ENCODE assay signal across 27 cellular contexts in the genomic region with DNA sequence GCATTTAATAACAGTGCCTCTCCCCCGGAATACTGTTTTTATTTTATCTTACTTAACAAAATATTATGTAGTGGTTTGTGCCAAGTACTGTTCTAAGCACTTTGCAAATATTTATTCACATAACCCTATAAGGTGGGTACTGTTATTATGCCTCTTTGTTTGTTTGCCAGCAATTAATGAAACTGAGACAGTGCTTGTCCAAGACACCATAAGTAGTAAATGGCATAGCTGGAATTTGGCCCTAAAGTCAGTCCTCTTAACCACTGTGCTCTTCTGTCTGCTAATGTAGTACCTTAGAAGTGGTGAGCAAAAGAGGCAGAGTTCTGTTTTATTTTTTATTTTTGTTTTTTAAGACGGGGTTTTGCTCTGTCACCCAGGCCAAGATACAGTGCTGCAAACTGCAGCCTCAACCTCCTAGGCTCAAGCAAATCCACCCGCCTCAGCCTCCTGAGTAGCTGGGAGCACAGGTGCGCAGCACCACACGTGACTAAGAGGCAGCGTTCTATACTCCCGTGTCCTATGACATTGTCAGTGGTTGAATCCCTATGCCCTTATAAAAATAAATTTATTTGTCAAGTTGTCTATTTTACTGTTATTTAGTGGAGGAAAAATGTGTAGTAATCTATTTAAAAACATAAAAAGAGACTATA.
DNase-seq lines count a peak whose midpoint lies in the region; ATAC-seq and TF ChIP-seq lines count a peak whose summit lies in the region.
"Had no signal": no experiment of that assay in that cellular context is flagged by ENCODE, and none has a peak within 500 bp of the region (broad histone marks: within the 10 kb centered on the region; RNA-seq: fewer than 3 reads in every experiment).

No MANE protein-coding gene starts in this region.

- H3K9me3 ChIP-seq in SK-N-SH = no peaks in the 10 kb centered on the region
- no peaks in the 10 kb centered on the region for H3K9me3 ChIP-seq in RWPE2 (ENCODE audit: severe bottlenecking)
- H3K9me3 ChIP-seq: BE2C, right atrium auricular region, testis had no signal

- TF ChIP-seq CTCF in SK-N-SH (IDR thresholded peaks at IDR 0.05) (no peak), RWPE2 (IDR thresholded peaks at IDR 0.05; ENCODE audit: poor library complexity, severe bottlenecking) (no peak)

- no peak for TF ChIP-seq EP300 in SK-N-SH (IDR thresholded peaks at IDR 0.05; ENCODE audit: borderline replicate concordance in 1 of 2, low read depth in 1 of 2, low read length in 1 of 2)

- no peak for TF ChIP-seq RAD21 in SK-N-SH (IDR thresholded peaks at IDR 0.05; ENCODE audit: low read length)

- H3F3A ChIP-seq in SK-N-SH (replicated peaks; ENCODE audit: insufficient read depth) = peaks cover 9% of the 10 kb centered on the region

- ATAC-seq in SK-N-SH treated with all-trans-retinoic acid at 6 μM for 48 hours = peak; percentile 23
- no peak; the same call in 1 of the 3 replicates for ATAC-seq in RWPE2 (ENCODE audit: low read depth)
- ATAC-seq in GM21528 (IDR thresholded peaks at IDR 0.05; ENCODE audit: low FRiP score, unreplicated experiment) = no peak
- ATAC-seq: CD8-positive, alpha-beta T cell; HCT116; left ventricle myocardium superior; Right ventricle myocardium inferior; stimulated activated naive CD8-positive, alpha-beta T cell treated with anti-CD3 and anti-CD28 coated beads, Interleukin-15, Interleukin-2, amounts not matched to agents 100 U/mL and 50 U/mL, for 24 hours had no signal

- H3K9me2 ChIP-seq in SK-N-SH = no peaks in the 10 kb centered on the region

- H3K4me1 ChIP-seq in SK-N-SH (ENCODE audit: control insufficient read depth in 1 of 2, insufficient read depth in 2 of 2, low read depth in 1 of 2, low read length in 1 of 2) (no peaks in the 10 kb centered on the region; a peak in 1 of 4 replicates), RWPE2 (ENCODE audit: insufficient read depth, poor library complexity, severe bottlenecking) (peaks cover 25% of the 10 kb centered on the region)
- H3K4me1 ChIP-seq: BE2C, testis had no signal

- H3K4me3 ChIP-seq in SK-N-SH (ENCODE audit: low read depth in 2 of 2, low read length in 1 of 2) (no peak overlapping the region), RWPE2 (ENCODE audit: severe bottlenecking) (no peak overlapping the region)
- H3K4me3 ChIP-seq: right atrium auricular region, testis had no signal

- no peak overlapping the region for H3K9ac ChIP-seq in SK-N-SH

- H3K27ac ChIP-seq in SK-N-SH (ENCODE audit: low read depth in 2 of 2, low read length in 1 of 2) (no peak overlapping the region), RWPE2 (ENCODE audit: poor library complexity, severe bottlenecking) (peak overlapping the region; percentile 63)
- H3K27ac ChIP-seq: right atrium auricular region, testis had no signal

- H3K79me2 ChIP-seq in SK-N-SH (ENCODE audit: insufficient read depth) = peaks cover 34% of the 10 kb centered on the region

- no peaks in the 10 kb centered on the region for H4K20me1 ChIP-seq in SK-N-SH (ENCODE audit: insufficient read depth)

- CTCF ChIA-PET in SK-N-SH (lab: Yijun Ruan, JAX) = interaction anchor here (0.6 to 1.2 kb wide), 2 partner anchors 19 to 31 kb away, joined by 3 to 4 read pairs; no protein-coding TSS in a partner anchor

- DNase-seq in SK-N-SH = no peak
- peak; percentile 9 for DNase-seq in NCI-H146 treated with DMSO at 0.1 percent for 48 hours (lab: John Stamatoyannopoulos, UW; ENCODE audit: unreplicated experiment)
- no peak for DNase-seq in RWPE2 (ENCODE audit: low spot score)
- no peak for DNase-seq in NOMO-1 treated with DMSO at 0.1 percent for 48 hours (lab: John Stamatoyannopoulos, UW; ENCODE audit: unreplicated experiment)
- DNase-seq in kidney glomerular epithelial cell (lab: John Stamatoyannopoulos, UW) = no peak
- DNase-seq: activated CD4-positive, alpha-beta memory T cell treated with anti-CD3 and anti-CD28 coated beads, Interleukin-2, amount 10 ng/mL, durations not matched to agents 7 days and 5 days; activated CD8-positive, alpha-beta memory T cell treated with anti-CD3 and anti-CD28 coated beads, Interleukin-2, amount 50 U/mL, for 48 hours; activated naive CD4-positive, alpha-beta T cell treated with Interleukin-2 at 50 U/mL for 16 hours; BE2C; caudate nucleus; CD8-positive, alpha-beta T cell; cortex of kidney; effector memory CD4-positive, alpha-beta T cell; erythroblast; glutamatergic neuron; left ventricle myocardium superior; mesendoderm; NCI-H1048; NCI-H82; small intestine; stimulated activated naive CD8-positive, alpha-beta T cell treated with anti-CD3 and anti-CD28 coated beads, Interleukin-15, Interleukin-2, amounts not matched to agents 100 U/mL and 50 U/mL, for 24 hours; testis had no signal

- H2AFZ ChIP-seq in SK-N-SH (ENCODE audit: low read depth) = no peak overlapping the region

- 92% methylated on average over 7 of the region's 7 CpGs for WGBS in SK-N-SH (ENCODE audit: low lambda C conversion rate)

- H3K36me3 ChIP-seq in SK-N-SH (replicated peaks in 1 of 2; ENCODE audit: control insufficient read depth in 1 of 2, insufficient read depth in 2 of 2, low read length in 1 of 2) (no peaks in the 10 kb centered on the region), RWPE2 (ENCODE audit: low read depth) (no peaks in the 10 kb centered on the region)
- H3K36me3 ChIP-seq: BE2C, right atrium auricular region had no signal

- no peaks in the 10 kb centered on the region for H3K27me3 ChIP-seq in SK-N-SH (ENCODE audit: insufficient read depth)
- H3K27me3 ChIP-seq in RWPE2 (ENCODE audit: insufficient read depth, poor library complexity, severe bottlenecking) = no peaks in the 10 kb centered on the region
- H3K27me3 ChIP-seq: BE2C, right atrium auricular region, testis had no signal

- H3K4me2 ChIP-seq in SK-N-SH = no peak overlapping the region

- POLR2A ChIA-PET in SK-N-SH (lab: Yijun Ruan, JAX) = no interaction called here

TF ChIP-seq in SK-N-SH treated with all-trans-retinoic acid at 6 μM for 48 hours, 23 proteins besides CTCF, POLR2A, EP300 and RAD21 (continues in another document):
- TF ChIP-seq ARNTL (CRISPR knock-in tag; IDR thresholded peaks at IDR 0.05; ENCODE audit: borderline replicate concordance, low read depth) (no peak), PPARA (CRISPR knock-in tag; IDR thresholded peaks at IDR 0.05; ENCODE audit: borderline replicate concordance) (no peak), TOX (CRISPR knock-in tag; IDR thresholded peaks at IDR 0.05; ENCODE audit: borderline replicate concordance) (no peak), GLIS3 (CRISPR knock-in tag; IDR thresholded peaks at IDR 0.05) (no peak), ZNF70 (CRISPR knock-in tag; IDR thresholded peaks at IDR 0.05) (no peak), SNAI2 (CRISPR knock-in tag; IDR thresholded peaks at IDR 0.05) (no peak), TSHZ2 (CRISPR knock-in tag; IDR thresholded peaks at IDR 0.05) (no peak)

TF ChIP-seq in SK-N-SH, 30 proteins besides CTCF, POLR2A, EP300 and RAD21:
- TF ChIP-seq GATA2 (CRISPR knock-in tag; IDR thresholded peaks at IDR 0.05) = no peak
- no peak for TF ChIP-seq FOXM1 (IDR thresholded peaks at IDR 0.05; ENCODE audit: low read depth)
- TF ChIP-seq TCF12 (IDR thresholded peaks at IDR 0.05) = no peak
